11 cellular contexts compared by ENCODE assay signal in genomic region chr20:50126662-50127061, GRCh38. TPM values are rescaled to one million over a fixed set of nuclear protein-coding genes. Genes with fewer than 3 reads are reported as not detected.
DNase-seq lines count a peak whose midpoint lies in the region; ATAC-seq, FAIRE-seq and TF ChIP-seq lines count a peak whose summit lies in the region.
"Had no signal": no experiment of that assay in that cellular context is flagged by ENCODE, and none has a peak within 500 bp of the region (broad histone marks: within the 10 kb centered on the region; RNA-seq: fewer than 3 reads in every experiment).

No MANE protein-coding gene starts in this region.

- in situ Hi-C loops in HepG2 (cut with HindIII; ENCODE audit: extremely low pct_ligation_motif_present, low pct_unique_long_range_greater_than_20kb) = no loop called here

- no peak overlapping the region for H3K4me2 ChIP-seq in HepG2 (ENCODE audit: low read depth, low read length)

- H2AFZ ChIP-seq in HepG2 (ENCODE audit: low read length) = no peak overlapping the region

- ATAC-seq in HepG2 = no peak
- ATAC-seq: natural killer cell treated with Interleukin-12 subunit alpha and Interleukin-12 subunit beta and Interleukin-15 and Interleukin-18, amount 100 ng/mL, for 72 hours had no signal

- H3K4me1 Mint-ChIP-seq in activated T-helper 1 cell treated with anti-CD3 and anti-CD28 coated beads, Interleukin-12 subunit alpha, Interleukin-12 subunit beta, Interleukin-2, Interleukin-4 antibody, amounts not matched to agents 30 ng/mL and 10 ng/mL and 1 ng/mL, durations not matched to agents 14 hours and 24 hours and 36 hours (ENCODE audit: low read depth) = peaks cover 6% of the 10 kb centered on the region
- peaks cover 12% of the 10 kb centered on the region for H3K4me1 Mint-ChIP-seq in type B pancreatic cell (ENCODE audit: unreplicated experiment)

- H3K9me3 ChIP-seq in cardiac muscle cell (ENCODE audit: low read depth) = no peaks in the 10 kb centered on the region
- no peaks in the 10 kb centered on the region for H3K9me3 ChIP-seq in right atrium auricular region
- H3K9me3 ChIP-seq in HepG2 (ENCODE audit: low read length) = no peaks in the 10 kb centered on the region

- H3K27me3 ChIP-seq in cardiac muscle cell (no peaks in the 10 kb centered on the region), right atrium auricular region (no peaks in the 10 kb centered on the region), HepG2 (ENCODE audit: control insufficient read depth in 1 of 2, insufficient read depth in 2 of 2, low read length in 2 of 2) (no peaks in the 10 kb centered on the region)

- 0 out of 4 replicates have a peak, but pooled peaks of 1 of the 2 experiments have one; percentile 34 for TF ChIP-seq POLR2A in HepG2 (IDR thresholded peaks at IDR 0.05; ENCODE audit: insufficient read depth in 1 of 2, low read depth in 2 of 2, low read length in 2 of 2)

- intact Hi-C loops in activated T-helper 1 cell treated with anti-CD3 and anti-CD28 coated beads, Interleukin-12 subunit alpha, Interleukin-12 subunit beta, Interleukin-2, Interleukin-4 antibody, amounts not matched to agents 30 ng/mL and 10 ng/mL and 1 ng/mL, durations not matched to agents 14 hours and 24 hours and 36 hours (cut with micrococcal nuclease) = no loop called here
- intact Hi-C loops in HepG2 (cut with micrococcal nuclease; ENCODE audit: unreplicated experiment) = loop anchor here (5.0 to 10.0 kb wide), 2 partner anchors 178 to 701 kb away; no protein-coding TSS in a partner anchor

- TF ChIP-seq CTCF in cardiac muscle cell (IDR thresholded peaks at IDR 0.05; ENCODE audit: low read depth, low read length) (no peak), right atrium auricular region (IDR thresholded peaks at IDR 0.05) (no peak), HepG2 (CRISPR knock-in tag; IDR thresholded peaks at IDR 0.05) (no peak), type B pancreatic cell (conservative IDR thresholded peaks at IDR 0.05) (no peak)

- H3K36me3 ChIP-seq in cardiac muscle cell = peaks cover 5% of the 10 kb centered on the region
- peaks cover 60% of the 10 kb centered on the region for H3K36me3 ChIP-seq in right atrium auricular region
- H3K36me3 ChIP-seq in HepG2 (replicated peaks in 1 of 2; ENCODE audit: control insufficient read depth in 1 of 2, insufficient read depth in 2 of 2, low read length in 2 of 2) = peaks cover 53 to 73% of the 10 kb centered on the region in 2 experiments

- no peak overlapping the region for H3K4me3 ChIP-seq in cardiac muscle cell
- H3K4me3 ChIP-seq in right atrium auricular region = no peak overlapping the region
- H3K4me3 ChIP-seq in HepG2 (replicated peaks in 1 of 3; ENCODE audit: insufficient read depth in 1 of 3, low read depth in 2 of 3, low read length in 3 of 3) = no peak overlapping the region

- H3K4me1 ChIP-seq in cardiac muscle cell (ENCODE audit: low read depth) (peaks cover 6% of the 10 kb centered on the region), right atrium auricular region (peaks cover 0 to 11% of the 10 kb centered on the region in 2 donors), HepG2 (ENCODE audit: insufficient read depth, low read length) (peaks cover 9% of the 10 kb centered on the region)

- no peaks in the 10 kb centered on the region for H3K27me3 Mint-ChIP-seq in activated T-helper 1 cell treated with anti-CD3 and anti-CD28 coated beads, Interleukin-12 subunit alpha, Interleukin-12 subunit beta, Interleukin-2, Interleukin-4 antibody, amounts not matched to agents 30 ng/mL and 10 ng/mL and 1 ng/mL, durations not matched to agents 14 hours and 24 hours and 36 hours (ENCODE audit: insufficient read depth)
- H3K27me3 Mint-ChIP-seq in type B pancreatic cell = no peaks in the 10 kb centered on the region
- H3K27me3 Mint-ChIP-seq: natural killer cell treated with Interleukin-12 subunit alpha and Interleukin-12 subunit beta and Interleukin-15 and Interleukin-18, amount 100 ng/mL, for 72 hours had no signal

- H3K27ac Mint-ChIP-seq in activated T-helper 1 cell treated with anti-CD3 and anti-CD28 coated beads, Interleukin-12 subunit alpha, Interleukin-12 subunit beta, Interleukin-2, Interleukin-4 antibody, amounts not matched to agents 30 ng/mL and 10 ng/mL and 1 ng/mL, durations not matched to agents 14 hours and 24 hours and 36 hours = peak overlapping the region; percentile 81
- peak overlapping the region; percentile 84 for H3K27ac Mint-ChIP-seq in type B pancreatic cell

- no peak for FAIRE-seq in HepG2 (lab: Jason Lieb, UNC)
- FAIRE-seq: colon had no signal

- H3K79me2 ChIP-seq in HepG2 (ENCODE audit: insufficient read depth, low read length) = no peaks in the 10 kb centered on the region

- WGBS in HepG2 (ENCODE audit: low lambda C conversion rate) = 93% methylated on average over 4 of the region's 4 CpGs

- DNase-seq in cardiac muscle cell (ENCODE audit: low read depth in 1 of 2, low spot score in 1 of 2) (no peak), right atrium auricular region (ENCODE audit: low spot score) (no peak), HepG2 (ENCODE audit: low spot score) (no peak), type B pancreatic cell (ENCODE audit: extremely low spot score, unreplicated experiment) (no peak), NCI-H2107 treated with DMSO at 0.1 percent for 48 hours (lab: John Stamatoyannopoulos, UW; ENCODE audit: unreplicated experiment) (no peak), NCI-H1105 (lab: John Stamatoyannopoulos, UW) (no peak), globus pallidus (ENCODE audit: low spot score) (no peak)
- DNase-seq in activated T-helper 1 cell treated with anti-CD3 and anti-CD28 coated beads, Interleukin-12 subunit alpha, Interleukin-12 subunit beta, Interleukin-2, Interleukin-4 antibody, amounts not matched to agents 30 ng/mL and 10 ng/mL and 1 ng/mL, durations not matched to agents 14 hours and 24 hours and 36 hours (ENCODE audit: low spot score) = no peak

- CTCF ChIA-PET in HepG2 (lab: Yijun Ruan, JAX; ENCODE audit: low intra/inter-chr PET ratio, low total read pairs) = no interaction called here

- no peak overlapping the region for H3K9ac ChIP-seq in HepG2 (ENCODE audit: insufficient read depth, low read depth, low read length)

- TF ChIP-seq RAD21 in HepG2 (CRISPR knock-in tag; IDR thresholded peaks at IDR 0.05) = no peak

- H4K20me1 ChIP-seq in HepG2 (ENCODE audit: insufficient read depth, low read length) = no peaks in the 10 kb centered on the region

- H3K27ac ChIP-seq in cardiac muscle cell = peak overlapping the region; percentile 21
- H3K27ac ChIP-seq in right atrium auricular region = no peak overlapping the region
- peak overlapping the region; percentile 1 for H3K27ac ChIP-seq in HepG2 (ENCODE audit: extremely low read length, insufficient read depth, low read length)
- H3K27ac ChIP-seq: C4-2B had no signal

- no peaks in the 10 kb centered on the region for H3K9me3 Mint-ChIP-seq in activated T-helper 1 cell treated with anti-CD3 and anti-CD28 coated beads, Interleukin-12 subunit alpha, Interleukin-12 subunit beta, Interleukin-2, Interleukin-4 antibody, amounts not matched to agents 30 ng/mL and 10 ng/mL and 1 ng/mL, durations not matched to agents 14 hours and 24 hours and 36 hours
- no peaks in the 10 kb centered on the region for H3K9me3 Mint-ChIP-seq in type B pancreatic cell
- H3K9me3 Mint-ChIP-seq: natural killer cell treated with Interleukin-12 subunit alpha and Interleukin-12 subunit beta and Interleukin-15 and Interleukin-18, amount 100 ng/mL, for 72 hours had no signal

- POLR2A ChIA-PET in HepG2 (lab: Yijun Ruan, JAX) = interaction anchor here (1.6 kb wide), 1 partner anchor 11 kb away, joined by 9 read pairs; no protein-coding TSS in a partner anchor

- BruUV-seq in HepG2 (replicated peaks; lab: Mats Ljungman, UMichigan) = TSS peak; percentile 26

- H3K4me3 Mint-ChIP-seq in activated T-helper 1 cell treated with anti-CD3 and anti-CD28 coated beads, Interleukin-12 subunit alpha, Interleukin-12 subunit beta, Interleukin-2, Interleukin-4 antibody, amounts not matched to agents 30 ng/mL and 10 ng/mL and 1 ng/mL, durations not matched to agents 14 hours and 24 hours and 36 hours = no peak overlapping the region
- peak overlapping the region; percentile 6 for H3K4me3 Mint-ChIP-seq in type B pancreatic cell
- H3K4me3 Mint-ChIP-seq: natural killer cell treated with Interleukin-12 subunit alpha and Interleukin-12 subunit beta and Interleukin-15 and Interleukin-18, amount 100 ng/mL, for 72 hours had no signal

- peaks cover 50% of the 10 kb centered on the region for H3K36me3 Mint-ChIP-seq in activated T-helper 1 cell treated with anti-CD3 and anti-CD28 coated beads, Interleukin-12 subunit alpha, Interleukin-12 subunit beta, Interleukin-2, Interleukin-4 antibody, amounts not matched to agents 30 ng/mL and 10 ng/mL and 1 ng/mL, durations not matched to agents 14 hours and 24 hours and 36 hours (ENCODE audit: low read depth)
- H3K36me3 Mint-ChIP-seq in type B pancreatic cell = peaks cover 52% of the 10 kb centered on the region

- TF ChIP-seq EP300 in HepG2 (IDR thresholded peaks at IDR 0.05; ENCODE audit: low read depth in 2 of 2, low read length in 2 of 2) (no peak), HepG2 (CRISPR knock-in tag; IDR thresholded peaks at IDR 0.05; ENCODE audit: borderline replicate concordance) (no peak)

RNA-seq across cellular contexts. Expression of gene UBE2V1, which starts 13.7 kb away (rescaled TPM):
- 64.0 and 126 TPM in 2 replicates for total RNA-seq in cardiac muscle cell
- polyA plus RNA-seq in cardiac muscle cell = 164 and 173 TPM in 2 replicates
- total RNA-seq in right atrium auricular region = 10 to 100 TPM; 61.2 to 70.2 TPM
- total RNA-seq in activated T-helper 1 cell treated with anti-CD3 and anti-CD28 coated beads, Interleukin-12 subunit alpha, Interleukin-12 subunit beta, Interleukin-2, Interleukin-4 antibody, amounts not matched to agents 30 ng/mL and 10 ng/mL and 1 ng/mL, durations not matched to agents 14 hours and 24 hours and 36 hours = 166 and 170 TPM in 2 replicates
- 81.3 and 85.1 TPM in 2 replicates for total RNA-seq in HepG2 (2016; rRNA removed; fragmentation: Illumina TruSeq; extraction: Trizol)
- total RNA-seq in HepG2 (2016; cell fraction: cytosol; rRNA removed; fragmentation: Illumina TruSeq; extraction: Trizol; ENCODE audit: low read depth) = 39.8 and 41.0 TPM in 2 replicates
- 75.7 and 82.4 TPM in 2 replicates for total RNA-seq in HepG2 (2016; cell fraction: insoluble cytoplasmic fraction; rRNA removed; fragmentation: Illumina TruSeq; extraction: Trizol)
- 77.9 and 85.1 TPM in 2 replicates for total RNA-seq in HepG2 (2016; cell fraction: membrane; rRNA removed; fragmentation: Illumina TruSeq; extraction: Trizol)
- total RNA-seq in HepG2 (2016; cell fraction: nucleus; rRNA removed; fragmentation: Illumina TruSeq; extraction: Trizol) = 90.9 and 96.1 TPM in 2 replicates
- 102 and 132 TPM in 2 replicates for polyA plus RNA-seq in HepG2 (2011; rRNA removed)
- polyA plus RNA-seq in HepG2 (2011; cell fraction: cytosol; rRNA removed) = 86.6 and 115 TPM in 2 replicates
- 112 and 127 TPM in 2 replicates for polyA plus RNA-seq in HepG2 (2011; cell fraction: nucleus; rRNA removed)
- polyA plus RNA-seq in HepG2 (2012) = 131 and 175 TPM in 2 replicates
- 88.5 and 88.7 TPM in 2 replicates for polyA plus RNA-seq in HepG2 (2016; cell fraction: cytosol; fragmentation: Illumina TruSeq; extraction: Trizol; ENCODE audit: low read depth)
- 203 and 260 TPM in 2 replicates for polyA plus RNA-seq in HepG2 (2016; cell fraction: insoluble cytoplasmic fraction; fragmentation: Illumina TruSeq; extraction: Trizol; ENCODE audit: low read depth)
- 179 and 185 TPM in 2 replicates for polyA plus RNA-seq in HepG2 (2016; cell fraction: membrane; fragmentation: Illumina TruSeq; extraction: Trizol; ENCODE audit: low read depth)
- 152 and 171 TPM in 2 replicates for polyA plus RNA-seq in HepG2 (2016; cell fraction: nucleus; fragmentation: Illumina TruSeq; extraction: Trizol; ENCODE audit: insufficient read depth, low read depth)
- polyA minus RNA-seq in HepG2 (2011; rRNA and poly(A)+ RNA removed; ENCODE audit: low replicate concordance) = 54.3 and 62.1 TPM in 2 replicates
- 50.5 and 51.3 TPM in 2 replicates for polyA minus RNA-seq in HepG2 (2011; cell fraction: cytosol; rRNA and poly(A)+ RNA removed)
- 273 and 299 TPM in 2 replicates for polyA minus RNA-seq in HepG2 (2011; cell fraction: nucleus; rRNA and poly(A)+ RNA removed)
- total RNA-seq in type B pancreatic cell (ENCODE audit: low replicate concordance) = 90.5 and 117 TPM in 2 replicates

RNA-seq across cellular contexts. Expression of gene PEDS1, which starts 26.9 kb away (rescaled TPM):
- 36.9 and 38.4 TPM in 2 replicates for total RNA-seq in cardiac muscle cell
- 37.2 and 43.9 TPM in 2 replicates for polyA plus RNA-seq in cardiac muscle cell
- total RNA-seq in right atrium auricular region = 10 to 100 TPM; 26.1 to 30.7 TPM
- 30.7 and 33.4 TPM in 2 replicates for total RNA-seq in activated T-helper 1 cell treated with anti-CD3 and anti-CD28 coated beads, Interleukin-12 subunit alpha, Interleukin-12 subunit beta, Interleukin-2, Interleukin-4 antibody, amounts not matched to agents 30 ng/mL and 10 ng/mL and 1 ng/mL, durations not matched to agents 14 hours and 24 hours and 36 hours
- 21.4 and 30.5 TPM in 2 replicates for total RNA-seq in HepG2 (2016; rRNA removed; fragmentation: Illumina TruSeq; extraction: Trizol)
- total RNA-seq in HepG2 (2016; cell fraction: cytosol; rRNA removed; fragmentation: Illumina TruSeq; extraction: Trizol; ENCODE audit: low read depth) = 17.9 and 19.8 TPM in 2 replicates
- 16.4 and 29.4 TPM in 2 replicates for total RNA-seq in HepG2 (2016; cell fraction: insoluble cytoplasmic fraction; rRNA removed; fragmentation: Illumina TruSeq; extraction: Trizol)
- total RNA-seq in HepG2 (2016; cell fraction: membrane; rRNA removed; fragmentation: Illumina TruSeq; extraction: Trizol) = 40.2 and 46.0 TPM in 2 replicates
- 19.8 and 24.1 TPM in 2 replicates for total RNA-seq in HepG2 (2016; cell fraction: nucleus; rRNA removed; fragmentation: Illumina TruSeq; extraction: Trizol)
- 93.9 and 105 TPM in 2 replicates for polyA plus RNA-seq in HepG2 (2011; rRNA removed)
- 58.6 and 81.5 TPM in 2 replicates for polyA plus RNA-seq in HepG2 (2011; cell fraction: cytosol; rRNA removed)
- 45.3 and 46.9 TPM in 2 replicates for polyA plus RNA-seq in HepG2 (2011; cell fraction: nucleus; rRNA removed)
- 29.0 and 44.1 TPM in 2 replicates for polyA plus RNA-seq in HepG2 (2012)
- 31.6 and 35.7 TPM in 2 replicates for polyA plus RNA-seq in HepG2 (2016; cell fraction: cytosol; fragmentation: Illumina TruSeq; extraction: Trizol; ENCODE audit: low read depth)
- 33.1 and 37.1 TPM in 2 replicates for polyA plus RNA-seq in HepG2 (2016; cell fraction: insoluble cytoplasmic fraction; fragmentation: Illumina TruSeq; extraction: Trizol; ENCODE audit: low read depth)
- polyA plus RNA-seq in HepG2 (2016; cell fraction: membrane; fragmentation: Illumina TruSeq; extraction: Trizol; ENCODE audit: low read depth) = 65.7 and 67.3 TPM in 2 replicates
- 60.4 and 64.9 TPM in 2 replicates for polyA plus RNA-seq in HepG2 (2016; cell fraction: nucleus; fragmentation: Illumina TruSeq; extraction: Trizol; ENCODE audit: insufficient read depth, low read depth)
- 171 and 190 TPM in 2 replicates for polyA minus RNA-seq in HepG2 (2011; rRNA and poly(A)+ RNA removed; ENCODE audit: low replicate concordance)
- 44.9 and 49.0 TPM in 2 replicates for polyA minus RNA-seq in HepG2 (2011; cell fraction: cytosol; rRNA and poly(A)+ RNA removed)
- 12.5 and 14.5 TPM in 2 replicates for polyA minus RNA-seq in HepG2 (2011; cell fraction: nucleus; rRNA and poly(A)+ RNA removed)
- 29.9 and 42.9 TPM in 2 replicates for total RNA-seq in type B pancreatic cell (ENCODE audit: low replicate concordance)

Comparison
In these comparisons a context has a peak if more than half of its experiments do, and no peak if none do; other contexts are left out.
1. H3K27ac ChIP-seq: peak in cardiac muscle cell (single experiment) and HepG2 (single experiment); none in right atrium auricular region (0 of 2).